In genomic region chr19:18446145-18446810, GRCh38 we compare ENCODE assay signal across 28 cellular contexts. TPM values are rescaled to one million over a fixed set of nuclear protein-coding genes. Genes with fewer than 3 reads are reported as not detected.
"Had no signal": no experiment of that assay in that cellular context is flagged by ENCODE, and none has a peak within 500 bp of the region (broad histone marks: within the 10 kb centered on the region; RNA-seq: fewer than 3 reads in every experiment).

No MANE protein-coding gene starts in this region.

- H3K9me3 ChIP-seq: body of pancreas, heart right ventricle, neutrophil, ovary, prostate gland, stomach, suprapubic skin, tibial nerve, uterus had no signal

- H3K27me3 ChIP-seq: body of pancreas, heart right ventricle, neutrophil, ovary, stomach, suprapubic skin, tibial nerve, uterus had no signal

- H3K36me3 Mint-ChIP-seq: natural killer cell had no signal

- H3K4me3 Mint-ChIP-seq: activated CD4-positive, alpha-beta T cell treated with anti-CD3 and anti-CD28 coated beads, Interleukin-2, amount 10 ng/mL, durations not matched to agents 7 days and 5 days; activated CD8-positive, alpha-beta memory T cell treated with anti-CD3 and anti-CD28 coated beads, Interleukin-2, amount 10 ng/mL, durations not matched to agents 7 days and 5 days; activated CD8-positive, alpha-beta T cell treated with anti-CD3 and anti-CD28 coated beads for 36 hours; activated naive CD4-positive, alpha-beta T cell treated with anti-CD3 and anti-CD28 coated beads, Interleukin-2, amount 10 ng/mL, durations not matched to agents 7 days and 5 days; dendritic cell treated with granulocyte-macrophage colony-stimulating factor and Interleukin-4, amounts not matched to agents 40 ng/mL and 50 ng/mL, for 4 days; natural killer cell; stimulated activated effector memory CD8-positive, alpha-beta T cell treated with anti-CD3 and anti-CD28 coated beads, Interleukin-12 subunit alpha, Interleukin-12 subunit beta, amount 100 ng/mL, for 72 hours had no signal

- H3K27ac ChIP-seq: body of pancreas, heart right ventricle, neutrophil, ovary, prostate gland, stomach, suprapubic skin, tibial nerve, uterus had no signal

- DNase-seq: activated CD4-positive, alpha-beta T cell treated with anti-CD3 and anti-CD28 coated beads, Interleukin-2, amount 10 ng/mL, durations not matched to agents 7 days and 5 days; activated CD8-positive, alpha-beta memory T cell treated with anti-CD3 and anti-CD28 coated beads, Interleukin-2, amount 10 ng/mL, durations not matched to agents 7 days and 5 days; activated CD8-positive, alpha-beta T cell treated with anti-CD3 and anti-CD28 coated beads for 36 hours; activated effector memory CD4-positive, alpha-beta T cell treated with anti-CD3 and anti-CD28 coated beads, Interleukin-2, amount 50 U/mL, for 16 hours; activated naive CD4-positive, alpha-beta T cell treated with anti-CD3 and anti-CD28 coated beads, Interleukin-2, amount 10 ng/mL, durations not matched to agents 7 days and 5 days; activated T-cell treated with anti-CD3 and anti-CD28 coated beads for 4 hours; anterior cingulate cortex; body of pancreas; effector CD4-positive, alpha-beta T cell; kidney; midbrain; natural killer cell; stimulated activated CD4-positive, alpha-beta T cell treated with anti-CD3 and anti-CD28 coated beads, Interleukin-1b, Interleukin-23, amount 100 ng/mL, for 48 hours; stomach; uterus had no signal

- H3K27ac Mint-ChIP-seq: activated CD4-positive, alpha-beta T cell treated with anti-CD3 and anti-CD28 coated beads, Interleukin-2, amount 10 ng/mL, durations not matched to agents 7 days and 5 days; activated CD8-positive, alpha-beta memory T cell treated with anti-CD3 and anti-CD28 coated beads, Interleukin-2, amount 10 ng/mL, durations not matched to agents 7 days and 5 days; activated CD8-positive, alpha-beta T cell treated with anti-CD3 and anti-CD28 coated beads for 36 hours; activated naive CD4-positive, alpha-beta T cell treated with anti-CD3 and anti-CD28 coated beads, Interleukin-2, amount 10 ng/mL, durations not matched to agents 7 days and 5 days; dendritic cell treated with granulocyte-macrophage colony-stimulating factor and Interleukin-4, amounts not matched to agents 40 ng/mL and 50 ng/mL, for 4 days; natural killer cell; stimulated activated effector memory CD8-positive, alpha-beta T cell treated with anti-CD3 and anti-CD28 coated beads, Interleukin-12 subunit alpha, Interleukin-12 subunit beta, amount 100 ng/mL, for 72 hours had no signal

- ATAC-seq: activated CD4-positive, CD25-positive, alpha-beta regulatory T cell treated with anti-CD3 and anti-CD28 coated beads, Interleukin-2, amount 50 U/mL, for 24 hours; activated CD8-positive, alpha-beta memory T cell treated with anti-CD3 and anti-CD28 coated beads, Interleukin-2, amount 10 ng/mL, durations not matched to agents 7 days and 5 days; activated CD8-positive, alpha-beta T cell treated with anti-CD3 and anti-CD28 coated beads for 36 hours; body of pancreas; heart right ventricle; natural killer cell; right cardiac atrium; stimulated activated effector memory CD8-positive, alpha-beta T cell treated with anti-CD3 and anti-CD28 coated beads, Interleukin-12 subunit alpha, Interleukin-12 subunit beta, amount 100 ng/mL, for 72 hours had no signal

- H3K36me3 ChIP-seq: ovary, uterus had no signal

- H3K4me1 ChIP-seq: prostate gland had no signal

- H3K27me3 Mint-ChIP-seq: activated CD4-positive, alpha-beta T cell treated with anti-CD3 and anti-CD28 coated beads, Interleukin-2, amount 10 ng/mL, durations not matched to agents 7 days and 5 days; activated CD8-positive, alpha-beta memory T cell treated with anti-CD3 and anti-CD28 coated beads, Interleukin-2, amount 10 ng/mL, durations not matched to agents 7 days and 5 days; activated CD8-positive, alpha-beta T cell treated with anti-CD3 and anti-CD28 coated beads for 36 hours; activated naive CD4-positive, alpha-beta T cell treated with anti-CD3 and anti-CD28 coated beads, Interleukin-2, amount 10 ng/mL, durations not matched to agents 7 days and 5 days; dendritic cell treated with granulocyte-macrophage colony-stimulating factor and Interleukin-4, amounts not matched to agents 40 ng/mL and 50 ng/mL, for 4 days had no signal

- H3K4me3 ChIP-seq: body of pancreas, heart right ventricle, lung, ovary, prostate gland, stomach, suprapubic skin, tibial nerve, uterus had no signal

RNA-seq across cellular contexts. Expression of gene LRRC25, which starts 48.9 kb away (rescaled TPM):
- total RNA-seq: activated CD4-positive, alpha-beta T cell treated with anti-CD3 and anti-CD28 coated beads, Interleukin-2, amount 10 ng/mL, durations not matched to agents 7 days and 5 days; activated CD8-positive, alpha-beta T cell treated with anti-CD3 and anti-CD28 coated beads for 36 hours; chondrocyte; T-helper 2 cell treated with Interferon-gamma antibody and Interleukin-4, amounts not matched to agents 100 ng/mL and 5 ng/mL, for 36 hours had no signal
